In the genomic region with DNA sequence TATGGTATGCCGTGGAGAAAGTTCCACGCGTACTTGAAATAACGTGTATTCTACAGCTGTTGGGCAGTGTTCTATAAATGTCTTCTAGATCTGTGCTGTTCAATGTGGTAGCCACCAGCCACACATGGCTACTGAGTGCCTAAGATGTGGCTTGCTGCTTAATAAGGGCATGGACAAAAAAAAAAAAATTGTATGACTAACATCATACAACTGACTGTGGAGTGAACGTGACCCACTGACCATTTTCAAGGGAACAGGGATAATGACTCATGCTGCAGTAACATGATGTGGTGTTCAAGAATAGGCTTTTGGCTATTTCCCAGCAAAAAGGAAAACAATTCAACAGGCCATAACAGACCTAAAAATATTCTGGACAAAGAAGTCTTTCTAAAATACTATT, we compare ENCODE assay signal across 11 cellular contexts. TPM values are rescaled to one million over a fixed set of nuclear protein-coding genes. Genes with fewer than 3 reads are reported as not detected.
DNase-seq lines count a peak whose midpoint lies in the region; ATAC-seq and TF ChIP-seq lines count a peak whose summit lies in the region.
"Had no signal": no experiment of that assay in that cellular context is flagged by ENCODE, and none has a peak within 500 bp of the region (broad histone marks: within the 10 kb centered on the region; RNA-seq: fewer than 3 reads in every experiment).

No MANE protein-coding gene starts in this region.

- TF ChIP-seq POLR2A in vagina (IDR thresholded peaks at IDR 0.05) = no peak

- H4K20me1 ChIP-seq in hepatocyte (ENCODE audit: insufficient read depth, poor library complexity, severe bottlenecking) = peaks cover 12% of the 10 kb centered on the region

- no peak for TF ChIP-seq CTCF in brain microvascular endothelial cell (IDR thresholded peaks at IDR 0.05; ENCODE audit: low read depth, low read length, missing control alignments)
- no peak for TF ChIP-seq CTCF in hepatocyte (IDR thresholded peaks at IDR 0.05; ENCODE audit: poor library complexity)
- no peak for TF ChIP-seq CTCF in vagina (IDR thresholded peaks at IDR 0.05)

- no peaks in the 10 kb centered on the region for H3K9me2 ChIP-seq in hepatocyte (replicated peaks; ENCODE audit: insufficient read depth)

- 92% methylated on average over 5 of the region's 5 CpGs for WGBS in hepatocyte (ENCODE audit: low lambda C conversion rate, missing lambda C conversion rate)

- H3K27ac ChIP-seq in brain microvascular endothelial cell (peak overlapping the region; percentile 44), hepatocyte (no peak overlapping the region), vagina (peak overlapping the region; percentile 39)
- H3K27ac ChIP-seq: C4-2B had no signal

- H3K4me3 ChIP-seq in brain microvascular endothelial cell (ENCODE audit: low read depth, low read length) (no peak overlapping the region), hepatocyte (no peak overlapping the region), vagina (no peak overlapping the region)

- peaks cover 57% of the 10 kb centered on the region for H3K79me2 ChIP-seq in hepatocyte

- no peaks in the 10 kb centered on the region for H3K27me3 ChIP-seq in brain microvascular endothelial cell (replicated peaks)
- H3K27me3 ChIP-seq in hepatocyte = no peaks in the 10 kb centered on the region
- no peaks in the 10 kb centered on the region for H3K27me3 ChIP-seq in vagina

- H3K36me3 ChIP-seq in brain microvascular endothelial cell (replicated peaks) = no peaks in the 10 kb centered on the region
- no peaks in the 10 kb centered on the region for H3K36me3 ChIP-seq in hepatocyte (replicated peaks; ENCODE audit: insufficient read depth, low read depth)
- peaks cover 0 to 14% of the 10 kb centered on the region in 2 donors for H3K36me3 ChIP-seq in vagina

- no peak overlapping the region for H3K4me2 ChIP-seq in hepatocyte

- DNase-seq in Right ventricle myocardium inferior (ENCODE audit: missing footprints) = no peak
- no peak for DNase-seq in cardiac septum (ENCODE audit: low spot score)
- peak; percentile 93 for DNase-seq in brain microvascular endothelial cell
- DNase-seq in hepatocyte (ENCODE audit: low spot score) = peak; percentile 45
- DNase-seq in vagina (ENCODE audit: extremely low spot score in 2 of 2) = no peak
- no peak for DNase-seq in GF-D8 (lab: John Stamatoyannopoulos, UW)
- DNase-seq: substantia nigra had no signal

- H3K9me3 ChIP-seq in hepatocyte (ENCODE audit: low read depth) (no peaks in the 10 kb centered on the region), vagina (no peaks in the 10 kb centered on the region)

- in situ Hi-C loops in brain microvascular endothelial cell (cut with HindIII; ENCODE audit: low pct_ligation_motif_present, low sequenced_read_pairs) = no loop called here

- ATAC-seq in Right ventricle myocardium inferior (peak; percentile 63), GM18909 (IDR thresholded peaks at IDR 0.05; ENCODE audit: poor library complexity, unreplicated experiment) (no peak), HG02678 (IDR thresholded peaks at IDR 0.05; ENCODE audit: unreplicated experiment) (no peak)

- H3K4me1 ChIP-seq in hepatocyte (ENCODE audit: insufficient read depth) (no peaks in the 10 kb centered on the region), vagina (peaks cover 12% of the 10 kb centered on the region)

- intact Hi-C loops in Right ventricle myocardium inferior (cut with DNase I) = no loop called here
- intact Hi-C loops in cardiac septum (cut with DNase I) = no loop called here
- intact Hi-C loops in vagina (cut with DNase I) = no loop called here

- no peak overlapping the region for H2AFZ ChIP-seq in hepatocyte

RNA-seq across cellular contexts. Expression of a gene that starts 13.0 kb away (rescaled TPM):
- 12.8 TPM for total RNA-seq in Right ventricle myocardium inferior
- 12.5 TPM for total RNA-seq in cardiac septum
- 15.1 and 16.6 TPM in 2 replicates for total RNA-seq in hepatocyte
- polyA plus RNA-seq in hepatocyte = 3.3 and 4.5 TPM in 2 replicates
- total RNA-seq in vagina = 11.5 TPM

RNA-seq across cellular contexts. Expression of a gene that starts 41.7 kb away (rescaled TPM):
- total RNA-seq in Right ventricle myocardium inferior (not detected), cardiac septum (not detected), hepatocyte (0.27 TPM in 1 of 2 replicates, not detected in the other), vagina (not detected)
- polyA plus RNA-seq in hepatocyte = 0.23 and 0.27 TPM in 2 replicates
- total RNA-seq: progenitor cell of endocrine pancreas had no signal

Comparison
In these comparisons a context has a peak if more than half of its experiments do, and no peak if none do; other contexts are left out.
1. DNase-seq: peak in brain microvascular endothelial cell (single experiment) and hepatocyte (single experiment); none in Right ventricle myocardium inferior (single experiment), cardiac septum (single experiment), vagina (0 of 2) and GF-D8 (single experiment).